In the genomic region with DNA sequence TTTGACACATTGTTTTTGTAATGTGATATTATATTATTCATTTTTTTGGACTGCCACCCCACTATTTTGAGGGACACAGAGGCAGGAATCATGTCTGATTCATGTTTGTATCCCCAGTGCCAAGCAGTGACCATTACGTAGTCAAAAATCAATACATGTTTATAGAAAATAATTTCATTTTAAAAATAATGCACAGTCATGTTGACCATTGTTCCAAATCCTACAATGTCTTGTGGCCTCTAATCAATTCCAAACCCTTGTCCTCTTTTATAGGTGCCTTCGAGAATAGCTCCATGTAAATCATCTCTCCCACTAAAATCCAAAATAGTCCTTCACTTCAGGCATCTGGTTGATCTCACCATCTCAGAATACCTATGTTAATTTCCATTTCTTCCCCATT, we compare ENCODE assay signal across 29 cellular contexts.
"Had no signal": no experiment of that assay in that cellular context is flagged by ENCODE, and none has a peak within 500 bp of the region (broad histone marks: within the 10 kb centered on the region; RNA-seq: fewer than 3 reads in every experiment).

No MANE protein-coding gene starts in this region.

- H3K27ac ChIP-seq: stomach, suprapubic skin, testis, thoracic aorta, thyroid gland, tibial artery, tibial nerve, transverse colon, upper lobe of left lung, upper lobe of right lung, uterus, vagina had no signal

- DNase-seq: stimulated activated CD4-positive, alpha-beta T cell treated with anti-CD3 and anti-CD28 coated beads, Interleukin-2, amount 100 ng/mL, for 48 hours; stimulated activated CD4-positive, alpha-beta T cell treated with anti-CD3 and anti-CD28 coated beads, Interleukin-4, amount 100 ng/mL, for 1 hour; stimulated activated CD4-positive, alpha-beta T cell treated with anti-CD3 and anti-CD28 coated beads, Interleukin-4, amount 100 ng/mL, for 24 hours; stimulated activated CD4-positive, alpha-beta T cell treated with anti-CD3 and anti-CD28 coated beads, Interleukin-4, amount 100 ng/mL, for 4 hours; stimulated activated CD8-positive, alpha-beta memory T cell treated with anti-CD3 and anti-CD28 coated beads, Interleukin-4, amount 100 ng/mL, for 48 hours; stimulated activated naive B cell treated with anti-CD40 and anti-IgM and Interleukin-4, amounts not matched to agents 10 μg/mL and 1 μg/mL and 100 μg/mL, for 72 hours; stimulated activated naive CD4-positive, alpha-beta T cell; stimulated activated naive CD4-positive, alpha-beta T cell treated with Interleukin-2 at 50 U/mL for 16 hours; stimulated activated naive CD8-positive, alpha-beta T cell treated with anti-CD3 and anti-CD28 coated beads, Interleukin-15, amount 100 ng/mL, for 72 hours; stimulated activated naive CD8-positive, alpha-beta T cell treated with anti-CD3 and anti-CD28 coated beads, Interleukin-15, Interleukin-2, amounts not matched to agents 100 U/mL and 50 U/mL, for 24 hours; stomach; substantia nigra; testis; thyroid gland; tibial artery; transverse colon; trophoblast cell; upper lobe of left lung; upper lobe of right lung; uterus had no signal

- H3K9me3 Mint-ChIP-seq: stimulated activated memory B cell treated with anti-CD40 and anti-IgM and Interleukin-4, amounts not matched to agents 10 μg/mL and 1 μg/mL and 100 μg/mL, for 72 hours; stimulated activated naive B cell treated with anti-CD40 and anti-IgM and Interleukin-4, amounts not matched to agents 10 μg/mL and 1 μg/mL and 100 μg/mL, for 72 hours; stimulated activated naive CD8-positive, alpha-beta T cell treated with anti-CD3 and anti-CD28 coated beads, Interleukin-15, amount 100 ng/mL, for 72 hours; stimulated activated naive CD8-positive, alpha-beta T cell treated with anti-CD3 and anti-CD28 coated beads, Interleukin-15, Interleukin-2, amounts not matched to agents 100 ng/mL and 50 ng/mL, for 24 hours; type B pancreatic cell had no signal

- FAIRE-seq: urothelium cell line had no signal

- H3K27ac Mint-ChIP-seq: stimulated activated effector memory CD8-positive, alpha-beta T cell treated with anti-CD3 and anti-CD28 coated beads, Interleukin-12 subunit alpha, Interleukin-12 subunit beta, amount 100 ng/mL, for 72 hours; stimulated activated memory B cell treated with anti-CD40 and anti-IgM and Interleukin-4, amounts not matched to agents 10 μg/mL and 1 μg/mL and 100 μg/mL, for 72 hours; stimulated activated naive B cell treated with anti-CD40 and anti-IgM and Interleukin-4, amounts not matched to agents 10 μg/mL and 1 μg/mL and 100 μg/mL, for 72 hours; stimulated activated naive CD8-positive, alpha-beta T cell treated with anti-CD3 and anti-CD28 coated beads, Interleukin-15, amount 100 ng/mL, for 72 hours; stimulated activated naive CD8-positive, alpha-beta T cell treated with anti-CD3 and anti-CD28 coated beads, Interleukin-15, Interleukin-2, amounts not matched to agents 100 ng/mL and 50 ng/mL, for 24 hours; type B pancreatic cell had no signal

- H3K4me3 Mint-ChIP-seq: stimulated activated effector memory CD8-positive, alpha-beta T cell treated with anti-CD3 and anti-CD28 coated beads, Interleukin-12 subunit alpha, Interleukin-12 subunit beta, amount 100 ng/mL, for 72 hours; stimulated activated memory B cell treated with anti-CD40 and anti-IgM and Interleukin-4, amounts not matched to agents 10 μg/mL and 1 μg/mL and 100 μg/mL, for 72 hours; stimulated activated naive B cell treated with anti-CD40 and anti-IgM and Interleukin-4, amounts not matched to agents 10 μg/mL and 1 μg/mL and 100 μg/mL, for 72 hours; stimulated activated naive CD8-positive, alpha-beta T cell treated with anti-CD3 and anti-CD28 coated beads, Interleukin-15, amount 100 ng/mL, for 72 hours; stimulated activated naive CD8-positive, alpha-beta T cell treated with anti-CD3 and anti-CD28 coated beads, Interleukin-15, Interleukin-2, amounts not matched to agents 100 ng/mL and 50 ng/mL, for 24 hours; type B pancreatic cell had no signal

- H3K4me3 ChIP-seq: stomach, suprapubic skin, testis, thoracic aorta, thyroid gland, tibial artery, tibial nerve, transverse colon, upper lobe of left lung, upper lobe of right lung, uterus, vagina had no signal

- H3K36me3 ChIP-seq: stomach, suprapubic skin, thoracic aorta, thyroid gland, tibial artery, tibial nerve, transverse colon, upper lobe of left lung, upper lobe of right lung, uterus, vagina had no signal

- H3K27me3 Mint-ChIP-seq: stimulated activated memory B cell treated with anti-CD40 and anti-IgM and Interleukin-4, amounts not matched to agents 10 μg/mL and 1 μg/mL and 100 μg/mL, for 72 hours; stimulated activated naive B cell treated with anti-CD40 and anti-IgM and Interleukin-4, amounts not matched to agents 10 μg/mL and 1 μg/mL and 100 μg/mL, for 72 hours; stimulated activated naive CD8-positive, alpha-beta T cell treated with anti-CD3 and anti-CD28 coated beads, Interleukin-15, amount 100 ng/mL, for 72 hours; stimulated activated naive CD8-positive, alpha-beta T cell treated with anti-CD3 and anti-CD28 coated beads, Interleukin-15, Interleukin-2, amounts not matched to agents 100 ng/mL and 50 ng/mL, for 24 hours; type B pancreatic cell had no signal

- H3K27me3 ChIP-seq: stomach, suprapubic skin, testis, thyroid gland, tibial artery, tibial nerve, transverse colon, upper lobe of left lung, upper lobe of right lung, uterus, vagina had no signal

- ATAC-seq: stimulated activated effector memory CD8-positive, alpha-beta T cell treated with anti-CD3 and anti-CD28 coated beads, Interleukin-12 subunit alpha, Interleukin-12 subunit beta, amount 100 ng/mL, for 72 hours; stimulated activated memory B cell treated with anti-CD40 and anti-IgM and Interleukin-4, amounts not matched to agents 10 μg/mL and 1 μg/mL and 100 μg/mL, for 72 hours; stimulated activated naive B cell treated with anti-CD40 and anti-IgM and Interleukin-4, amounts not matched to agents 10 μg/mL and 1 μg/mL and 100 μg/mL, for 72 hours; stimulated activated naive CD8-positive, alpha-beta T cell treated with anti-CD3 and anti-CD28 coated beads, Interleukin-15, amount 100 ng/mL, for 72 hours; stimulated activated naive CD8-positive, alpha-beta T cell treated with anti-CD3 and anti-CD28 coated beads, Interleukin-15, Interleukin-2, amounts not matched to agents 100 U/mL and 50 U/mL, for 24 hours; upper lobe of right lung had no signal

- H3K9me3 ChIP-seq: stomach, suprapubic skin, testis, thoracic aorta, thyroid gland, tibial artery, tibial nerve, transverse colon, upper lobe of left lung, upper lobe of right lung, uterus, vagina had no signal

- H3K4me1 ChIP-seq: stomach, suprapubic skin, testis, thyroid gland, tibial artery, tibial nerve, transverse colon, upper lobe of left lung, upper lobe of right lung, uterus, vagina had no signal

- H3K36me3 Mint-ChIP-seq: stimulated activated effector memory CD8-positive, alpha-beta T cell treated with anti-CD3 and anti-CD28 coated beads, Interleukin-12 subunit alpha, Interleukin-12 subunit beta, amount 100 ng/mL, for 72 hours; stimulated activated memory B cell treated with anti-CD40 and anti-IgM and Interleukin-4, amounts not matched to agents 10 μg/mL and 1 μg/mL and 100 μg/mL, for 72 hours; stimulated activated naive B cell treated with anti-CD40 and anti-IgM and Interleukin-4, amounts not matched to agents 10 μg/mL and 1 μg/mL and 100 μg/mL, for 72 hours; type B pancreatic cell had no signal

- H3K4me1 Mint-ChIP-seq: stimulated activated effector memory CD8-positive, alpha-beta T cell treated with anti-CD3 and anti-CD28 coated beads, Interleukin-12 subunit alpha, Interleukin-12 subunit beta, amount 100 ng/mL, for 72 hours; stimulated activated memory B cell treated with anti-CD40 and anti-IgM and Interleukin-4, amounts not matched to agents 10 μg/mL and 1 μg/mL and 100 μg/mL, for 72 hours; stimulated activated naive B cell treated with anti-CD40 and anti-IgM and Interleukin-4, amounts not matched to agents 10 μg/mL and 1 μg/mL and 100 μg/mL, for 72 hours; stimulated activated naive CD8-positive, alpha-beta T cell treated with anti-CD3 and anti-CD28 coated beads, Interleukin-15, amount 100 ng/mL, for 72 hours had no signal
